1 cellular context compared by ENCODE assay signal in the genomic region with DNA sequence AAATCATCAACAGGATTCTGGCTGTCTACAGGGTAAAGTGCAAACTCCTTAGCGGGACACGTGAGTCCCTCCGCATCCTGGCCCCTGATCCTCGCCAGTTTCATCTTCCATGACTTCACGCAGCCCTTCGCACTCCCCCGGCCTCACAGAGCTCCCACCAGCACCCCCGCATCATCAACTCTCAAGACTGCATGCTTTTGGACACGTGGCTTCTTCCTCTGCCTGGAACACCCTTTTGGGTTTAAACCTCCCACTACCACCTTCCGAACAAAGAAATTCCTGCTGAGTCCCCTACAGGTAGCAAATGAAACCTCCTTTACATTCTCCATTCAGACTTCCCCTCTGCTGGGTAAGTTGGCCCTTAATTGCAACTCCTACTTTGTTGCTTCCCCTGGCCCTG.
TF ChIP-seq lines count a peak whose summit lies in the region.

No MANE protein-coding gene starts in this region.

TF ChIP-seq in WTC11, 78 proteins besides CTCF, POLR2A, EP300 and RAD21 (continued from another document):
- TF ChIP-seq, protein P1, sequence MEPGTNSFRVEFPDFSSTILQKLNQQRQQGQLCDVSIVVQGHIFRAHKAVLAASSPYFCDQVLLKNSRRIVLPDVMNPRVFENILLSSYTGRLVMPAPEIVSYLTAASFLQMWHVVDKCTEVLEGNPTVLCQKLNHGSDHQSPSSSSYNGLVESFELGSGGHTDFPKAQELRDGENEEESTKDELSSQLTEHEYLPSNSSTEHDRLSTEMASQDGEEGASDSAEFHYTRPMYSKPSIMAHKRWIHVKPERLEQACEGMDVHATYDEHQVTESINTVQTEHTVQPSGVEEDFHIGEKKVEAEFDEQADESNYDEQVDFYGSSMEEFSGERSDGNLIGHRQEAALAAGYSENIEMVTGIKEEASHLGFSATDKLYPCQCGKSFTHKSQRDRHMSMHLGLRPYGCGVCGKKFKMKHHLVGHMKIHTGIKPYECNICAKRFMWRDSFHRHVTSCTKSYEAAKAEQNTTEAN (CRISPR knock-in tag; IDR thresholded peaks at IDR 0.05): no peak
- TF ChIP-seq, protein P2, sequence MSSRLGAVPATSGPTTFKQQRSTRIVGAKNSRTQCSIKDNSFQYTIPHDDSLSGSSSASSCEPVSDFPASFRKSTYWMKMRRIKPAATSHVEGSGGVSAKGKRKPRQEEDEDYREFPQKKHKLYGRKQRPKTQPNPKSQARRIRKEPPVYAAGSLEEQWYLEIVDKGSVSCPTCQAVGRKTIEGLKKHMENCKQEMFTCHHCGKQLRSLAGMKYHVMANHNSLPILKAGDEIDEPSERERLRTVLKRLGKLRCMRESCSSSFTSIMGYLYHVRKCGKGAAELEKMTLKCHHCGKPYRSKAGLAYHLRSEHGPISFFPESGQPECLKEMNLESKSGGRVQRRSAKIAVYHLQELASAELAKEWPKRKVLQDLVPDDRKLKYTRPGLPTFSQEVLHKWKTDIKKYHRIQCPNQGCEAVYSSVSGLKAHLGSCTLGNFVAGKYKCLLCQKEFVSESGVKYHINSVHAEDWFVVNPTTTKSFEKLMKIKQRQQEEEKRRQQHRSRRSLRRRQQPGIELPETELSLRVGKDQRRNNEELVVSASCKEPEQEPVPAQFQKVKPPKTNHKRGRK (CRISPR knock-in tag; IDR thresholded peaks at IDR 0.05; ENCODE audit: borderline replicate concordance): no peak
- no peak for TF ChIP-seq ZNF671 (CRISPR knock-in tag; IDR thresholded peaks at IDR 0.05)
- TF ChIP-seq ESRRA (CRISPR knock-in tag; IDR thresholded peaks at IDR 0.05; ENCODE audit: borderline replicate concordance): no peak
